In genomic region chr18:57771183-57771582, GRCh38 we compare ENCODE assay signal across 1 cellular context.
TF ChIP-seq lines count a peak whose summit lies in the region.

No MANE protein-coding gene starts in this region.

TF ChIP-seq in IMR-90, 13 proteins besides CTCF, POLR2A, EP300 and RAD21 (continued from another document):
- no peak for TF ChIP-seq FOS (IDR thresholded peaks at IDR 0.05; ENCODE audit: low read depth, low read length)
